ENCODE assay signal across 12 cellular contexts in genomic region chr1:242058181-242058580, GRCh38. TPM values are rescaled to one million over a fixed set of nuclear protein-coding genes. Genes with fewer than 3 reads are reported as not detected.
"Had no signal": no experiment of that assay in that cellular context is flagged by ENCODE, and none has a peak within 500 bp of the region (broad histone marks: within the 10 kb centered on the region; RNA-seq: fewer than 3 reads in every experiment).

No MANE protein-coding gene starts in this region.

RNA-seq across cellular contexts. Expression of gene MAP1LC3C, which starts 59.3 kb away (rescaled TPM):
- total RNA-seq: activated CD4-positive, alpha-beta memory T cell treated with anti-CD3 and anti-CD28 coated beads for 36 hours; activated CD4-positive, alpha-beta T cell treated with anti-CD3 and anti-CD28 coated beads for 36 hours; activated CD8-positive, alpha-beta memory T cell treated with anti-CD3 and anti-CD28 coated beads for 36 hours; activated CD8-positive, alpha-beta T cell treated with anti-CD3 and anti-CD28 coated beads for 36 hours; activated naive CD4-positive, alpha-beta T cell treated with anti-CD3 and anti-CD28 coated beads for 36 hours; activated naive CD4-positive, alpha-beta T cell treated with anti-CD3 and anti-CD28 coated beads, Interleukin-2, amount 50 U/mL, for 72 hours; activated naive CD8-positive, alpha-beta T cell treated with anti-CD3 and anti-CD28 coated beads for 36 hours; activated T-cell treated with anti-CD3 and anti-CD28 coated beads, Interleukin-2, amount 50 U/mL, for 4 hours; activated T-cell treated with anti-CD3 and anti-CD28 coated beads, Interleukin-2, amount 50 U/mL, for 72 hours; activated T-helper 1 cell treated with anti-CD3 and anti-CD28 coated beads, Interleukin-12 subunit alpha, Interleukin-12 subunit beta, Interleukin-2, Interleukin-4 antibody, amounts not matched to agents 30 ng/mL and 10 ng/mL and 1 ng/mL, durations not matched to agents 14 hours and 24 hours and 36 hours; activated T-helper 17 cell treated with anti-CD3 and anti-CD28 coated beads, Interleukin-2, amount 50 U/mL, for 72 hours; T-helper 2 cell treated with Interferon-gamma antibody and Interleukin-4, amounts not matched to agents 100 ng/mL and 5 ng/mL, for 36 hours had no signal
